In the genomic region with DNA sequence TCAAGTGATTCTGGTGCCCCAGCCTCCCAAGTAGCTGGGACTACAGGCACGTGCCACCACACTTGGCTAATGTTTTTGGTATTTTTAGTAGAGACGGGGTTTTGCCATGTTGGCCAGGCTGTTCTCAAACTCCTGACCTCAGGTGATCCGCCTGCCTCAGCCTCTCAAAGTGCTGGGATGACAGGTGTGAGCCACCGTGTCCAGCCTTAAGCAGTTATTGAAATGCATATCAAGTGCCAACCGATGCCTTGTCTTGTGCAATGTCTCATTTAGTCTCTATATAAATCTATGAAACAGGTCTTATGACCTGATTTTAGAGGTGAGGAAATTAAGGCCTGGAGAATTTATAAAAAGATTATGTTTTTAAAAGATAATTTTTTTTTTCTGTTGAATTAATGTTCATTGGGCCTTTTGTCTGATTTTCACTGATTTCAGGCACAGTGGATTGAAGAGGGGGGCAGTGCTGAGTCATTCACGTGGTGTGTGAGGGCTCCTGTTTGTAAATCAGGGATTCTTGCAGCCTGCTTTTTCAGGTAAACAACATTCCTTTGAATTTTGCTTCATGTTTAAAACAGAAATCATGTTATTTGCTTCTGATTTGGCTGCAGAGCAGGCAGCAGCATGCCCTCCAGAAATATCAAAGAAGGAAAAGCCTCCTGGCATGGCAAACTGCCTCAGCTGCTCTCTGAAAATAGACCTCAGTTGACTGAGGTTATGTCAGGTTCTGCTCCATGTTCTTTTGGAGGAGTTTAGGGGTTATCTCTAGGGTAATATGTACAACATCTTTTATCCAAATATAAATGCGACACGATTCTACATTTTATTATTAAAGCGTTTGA, we compare ENCODE assay signal across 25 cellular contexts.
DNase-seq lines count a peak whose midpoint lies in the region; ATAC-seq and TF ChIP-seq lines count a peak whose summit lies in the region.
"Had no signal": no experiment of that assay in that cellular context is flagged by ENCODE, and none has a peak within 500 bp of the region (broad histone marks: within the 10 kb centered on the region; RNA-seq: fewer than 3 reads in every experiment).

No MANE protein-coding gene starts in this region.

- H3K27ac Mint-ChIP-seq in neural progenitor cell = no peak overlapping the region
- H3K27ac Mint-ChIP-seq: activated naive CD4-positive, alpha-beta T cell treated with anti-CD3 and anti-CD28 coated beads, Interleukin-2, amount 50 U/mL, for 24 hours; activated T-helper 17 cell treated with anti-CD3 and anti-CD28 coated beads, Interleukin-2, amount 50 U/mL, for 72 hours had no signal

- H3K9me3 Mint-ChIP-seq in neural progenitor cell = peaks cover 7% of the 10 kb centered on the region
- H3K9me3 Mint-ChIP-seq: activated naive CD4-positive, alpha-beta T cell treated with anti-CD3 and anti-CD28 coated beads, Interleukin-2, amount 50 U/mL, for 24 hours; activated T-helper 17 cell treated with anti-CD3 and anti-CD28 coated beads, Interleukin-2, amount 50 U/mL, for 72 hours had no signal

- H4K20me1 ChIP-seq in DND-41 (ENCODE audit: insufficient read depth, low read length) (no peaks in the 10 kb centered on the region), neural progenitor cell (ENCODE audit: low read depth) (no peaks in the 10 kb centered on the region)

- 37 to 47% methylated on average over 9 of the region's 9 CpGs for WGBS in esophagus squamous epithelium, 2 donors

- no peaks in the 10 kb centered on the region for H3K27me3 Mint-ChIP-seq in neural progenitor cell (ENCODE audit: insufficient read depth, low read depth)

- H3K79me2 ChIP-seq in DND-41 (ENCODE audit: insufficient read depth, low read length) (no peaks in the 10 kb centered on the region), neural progenitor cell (ENCODE audit: low read depth) (no peaks in the 10 kb centered on the region)

- peaks cover 12% of the 10 kb centered on the region for H3K36me3 ChIP-seq in DND-41 (ENCODE audit: insufficient read depth, low read length)
- H3K36me3 ChIP-seq in esophagus squamous epithelium = no peaks in the 10 kb centered on the region
- no peaks in the 10 kb centered on the region for H3K36me3 ChIP-seq in neural progenitor cell
- H3K36me3 ChIP-seq: HAP-1, neutrophil, prostate gland, upper lobe of right lung, WERI-Rb-1 had no signal

- H3K4me3 Mint-ChIP-seq in neural progenitor cell = no peak overlapping the region
- H3K4me3 Mint-ChIP-seq: activated naive CD4-positive, alpha-beta T cell treated with anti-CD3 and anti-CD28 coated beads, Interleukin-2, amount 50 U/mL, for 24 hours; activated T-helper 17 cell treated with anti-CD3 and anti-CD28 coated beads, Interleukin-2, amount 50 U/mL, for 72 hours had no signal

- intact Hi-C loops in esophagus squamous epithelium (cut with DNase I) = no loop called here

- TF ChIP-seq CTCF in DND-41 (IDR thresholded peaks at IDR 0.05; ENCODE audit: borderline replicate concordance, extremely low read depth, low read length, poor library complexity, severe bottlenecking) (peak; percentile 16), RWPE1 (conservative IDR thresholded peaks at IDR 0.05; ENCODE audit: low read depth) (no peak), esophagus squamous epithelium (IDR thresholded peaks at IDR 0.05) (no peak), neural progenitor cell (IDR thresholded peaks at IDR 0.05) (peak; percentile 13)

- peaks cover 33% of the 10 kb centered on the region for H3K36me3 Mint-ChIP-seq in neural progenitor cell
- H3K36me3 Mint-ChIP-seq: activated naive CD4-positive, alpha-beta T cell treated with anti-CD3 and anti-CD28 coated beads, Interleukin-2, amount 50 U/mL, for 24 hours had no signal

- CTCF ChIA-PET in RWPE1 (lab: Yijun Ruan, JAX) = no interaction called here

- no peaks in the 10 kb centered on the region for H3K27me3 ChIP-seq in DND-41 (ENCODE audit: insufficient read depth, low read length, poor library complexity)
- no peaks in the 10 kb centered on the region for H3K27me3 ChIP-seq in esophagus squamous epithelium
- no peaks in the 10 kb centered on the region for H3K27me3 ChIP-seq in neural progenitor cell
- H3K27me3 ChIP-seq: upper lobe of right lung had no signal

- DNase-seq in DND-41 (no peak), RWPE1 (ENCODE audit: low spot score) (peak; percentile 50), esophagus squamous epithelium (lab: John Stamatoyannopoulos, UW) (no peak), neural progenitor cell (ENCODE audit: low spot score) (no peak), cortex of kidney (lab: John Stamatoyannopoulos, UW) (no peak)
- no peak for DNase-seq in activated CD8-positive, alpha-beta memory T cell treated with anti-CD3 and anti-CD28 coated beads, Interleukin-2, amount 50 U/mL, for 48 hours
- DNase-seq: activated CD8-positive, alpha-beta memory T cell treated with anti-CD3 and anti-CD28 coated beads, Interleukin-2, amount 50 U/mL, for 4 hours; C1 segment of cervical spinal cord; DMS79 treated with DMSO at 0.1 percent for 48 hours; kidney glomerular epithelial cell; NCI-H1048; NCI-H1930; NCI-H69; small intestine; stimulated activated CD4-positive, alpha-beta T cell treated with anti-CD3 and anti-CD28 coated beads, Interleukin-1b, Interleukin-23, amount 100 ng/mL, for 48 hours; T-helper 9 cell; upper lobe of right lung; WERI-Rb-1 had no signal

- H3K9me3 ChIP-seq in DND-41 (ENCODE audit: insufficient read depth, low read length, severe bottlenecking) = no peaks in the 10 kb centered on the region
- no peaks in the 10 kb centered on the region for H3K9me3 ChIP-seq in esophagus squamous epithelium
- H3K9me3 ChIP-seq in neural progenitor cell (ENCODE audit: low read depth) = no peaks in the 10 kb centered on the region
- H3K9me3 ChIP-seq: HAP-1, neutrophil, prostate gland, upper lobe of right lung had no signal

- H3K4me2 ChIP-seq in DND-41 (ENCODE audit: insufficient read depth, low read length) (no peak overlapping the region), neural progenitor cell (peak overlapping the region; percentile 0)

- ATAC-seq in DND-41 (ENCODE audit: insufficient read depth, low read depth) = peak; percentile 39; the same call in 1 of the 3 replicates
- ATAC-seq in GM18519 (IDR thresholded peaks at IDR 0.05; ENCODE audit: low FRiP score, unreplicated experiment) = no peak
- no peak for ATAC-seq in HG02938 (IDR thresholded peaks at IDR 0.05; ENCODE audit: unreplicated experiment)
- ATAC-seq: activated T-helper 17 cell treated with anti-CD3 and anti-CD28 coated beads, Interleukin-2, amount 50 U/mL, for 72 hours; upper lobe of right lung had no signal

- no peak for TF ChIP-seq POLR2A in esophagus squamous epithelium (IDR thresholded peaks at IDR 0.05)

- no peaks in the 10 kb centered on the region for H3F3A ChIP-seq in neural progenitor cell (ENCODE audit: low read depth)

- H3K27ac ChIP-seq in DND-41 (ENCODE audit: low read length) = 0 out of 2 replicates have a peak overlapping the region, but pooled peaks have one; percentile 32
- peak overlapping the region; percentile 68 for H3K27ac ChIP-seq in RWPE1
- H3K27ac ChIP-seq in esophagus squamous epithelium = peak overlapping the region in 3 of 4 donors; percentile 11 to 52 (median 22)
- H3K27ac ChIP-seq in neural progenitor cell = no peak overlapping the region
- H3K27ac ChIP-seq: neutrophil, prostate gland, upper lobe of right lung, WERI-Rb-1 had no signal

- POLR2A ChIA-PET in RWPE1 (lab: Yijun Ruan, JAX; ENCODE audit: low non-redundant PET) = no interaction called here

- no peak overlapping the region for H3K4me3 ChIP-seq in DND-41 (ENCODE audit: low read depth in 1 of 2, low read length in 2 of 2)
- H3K4me3 ChIP-seq in esophagus squamous epithelium = no peak overlapping the region
- no peak overlapping the region for H3K4me3 ChIP-seq in neural progenitor cell
- H3K4me3 ChIP-seq: HAP-1, prostate gland, upper lobe of right lung had no signal

- no peak overlapping the region for H3K9ac ChIP-seq in DND-41 (ENCODE audit: low read depth, low read length)
- H3K9ac ChIP-seq in neural progenitor cell = no peak overlapping the region

- peaks cover 18% of the 10 kb centered on the region for H3K4me1 ChIP-seq in DND-41 (ENCODE audit: insufficient read depth, low read length)
- H3K4me1 ChIP-seq in esophagus squamous epithelium = peaks cover 0 to 36% (median 8%) of the 10 kb centered on the region in 3 donors
- H3K4me1 ChIP-seq in neural progenitor cell = peaks cover 13% of the 10 kb centered on the region
- H3K4me1 ChIP-seq: HAP-1, prostate gland, upper lobe of right lung had no signal

- no peak overlapping the region for H2AFZ ChIP-seq in DND-41 (ENCODE audit: low read depth, low read length)
- H2AFZ ChIP-seq in neural progenitor cell (replicated peaks) = peak overlapping the region; percentile 53

- H3K4me1 Mint-ChIP-seq in neural progenitor cell = peaks cover 34% of the 10 kb centered on the region
- H3K4me1 Mint-ChIP-seq: activated naive CD4-positive, alpha-beta T cell treated with anti-CD3 and anti-CD28 coated beads, Interleukin-2, amount 50 U/mL, for 24 hours; activated T-helper 17 cell treated with anti-CD3 and anti-CD28 coated beads, Interleukin-2, amount 50 U/mL, for 72 hours had no signal

Comparison
In these comparisons a context has a peak if more than half of its experiments do, and no peak if none do; other contexts are left out.
1. CTCF ChIP-seq: peak in DND-41 (single experiment) and neural progenitor cell (single experiment); none in RWPE1 (single experiment) and esophagus squamous epithelium (0 of 6).